21 cellular contexts compared by ENCODE assay signal in the genomic region with DNA sequence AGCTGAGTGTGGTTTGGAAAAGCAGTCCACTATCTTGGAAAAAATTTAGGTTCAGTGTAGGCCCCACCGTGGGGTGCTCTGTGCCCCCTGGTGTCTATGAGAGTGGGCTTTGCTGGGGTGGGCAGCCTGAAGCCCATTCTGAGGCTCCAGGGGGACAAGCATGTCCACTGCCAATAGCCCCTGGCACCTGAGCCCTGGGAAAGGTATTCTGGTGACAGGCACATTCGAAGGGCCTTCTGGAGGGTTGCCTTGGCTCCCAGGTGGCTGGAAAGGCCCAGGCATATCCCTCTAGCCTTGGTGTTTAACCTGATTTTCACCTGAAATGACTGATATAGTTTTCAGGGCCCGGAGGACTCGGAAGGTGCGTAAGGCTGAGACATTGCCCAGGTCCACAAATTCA. TPM values are rescaled to one million over a fixed set of nuclear protein-coding genes. Genes with fewer than 3 reads are reported as not detected.
DNase-seq lines count a peak whose midpoint lies in the region; ATAC-seq, FAIRE-seq and TF ChIP-seq lines count a peak whose summit lies in the region.
"Had no signal": no experiment of that assay in that cellular context is flagged by ENCODE, and none has a peak within 500 bp of the region (broad histone marks: within the 10 kb centered on the region; RNA-seq: fewer than 3 reads in every experiment).

No MANE protein-coding gene starts in this region.

- H3K4me3 ChIP-seq in right atrium auricular region = no peak overlapping the region
- H3K4me3 ChIP-seq: A549 had no signal

- H3K36me3 ChIP-seq in right atrium auricular region = peaks cover 13% of the 10 kb centered on the region

- FAIRE-seq in GM12892 (lab: Jason Lieb, UNC) = no peak
- FAIRE-seq in GM19239 (lab: Jason Lieb, UNC) = no peak
- FAIRE-seq: A549 had no signal

- no peak for TF ChIP-seq POLR2A in GM12892 (IDR thresholded peaks at IDR 0.05; ENCODE audit: low read depth, low read length)

- H3K4me1 ChIP-seq in right atrium auricular region = peaks cover 0 to 37% of the 10 kb centered on the region in 2 donors
- H3K4me1 ChIP-seq: A549 had no signal

- ATAC-seq in Right ventricle myocardium inferior = no peak
- ATAC-seq in sciatic nerve = no peak
- ATAC-seq in GM21737 (IDR thresholded peaks at IDR 0.05; ENCODE audit: unreplicated experiment) = no peak
- ATAC-seq: A549, HCT116 had no signal

- H3K27ac ChIP-seq in right atrium auricular region = peak overlapping the region; percentile 83 to 92
- H3K27ac ChIP-seq: 22Rv1, A549 had no signal

- TF ChIP-seq CTCF in right atrium auricular region (IDR thresholded peaks at IDR 0.05) = no peak

- H3K9me3 ChIP-seq in right atrium auricular region = no peaks in the 10 kb centered on the region
- H3K9me3 ChIP-seq: A549 had no signal

- intact Hi-C loops in Right ventricle myocardium inferior (cut with DNase I) = no loop called here
- intact Hi-C loops in sciatic nerve (cut with DNase I) = no loop called here

- H3K27me3 ChIP-seq in right atrium auricular region = no peaks in the 10 kb centered on the region

- peak; percentile 33 for DNase-seq in activated effector memory CD4-positive, alpha-beta T cell treated with anti-CD3 and anti-CD28 coated beads, Interleukin-2, amount 50 U/mL, for 16 hours
- DNase-seq in activated effector memory CD4-positive, alpha-beta T cell treated with Interleukin-2 at 50 U/mL for 16 hours = no peak
- DNase-seq in right atrium auricular region (ENCODE audit: low spot score) (no peak), Right ventricle myocardium inferior (ENCODE audit: missing footprints) (no peak), sciatic nerve (ENCODE audit: low spot score) (peak; percentile 21), GM12892 (ENCODE audit: insufficient read length) (no peak), GM19239 (ENCODE audit: insufficient read length, low spot score) (no peak)
- DNase-seq: AML-193; CD4-positive, alpha-beta memory T cell; DMS153; DMS79; GDM1; GOT3; H7; HFFc6 had no signal

RNA-seq across cellular contexts. Expression of a gene that starts 36.1 kb away (rescaled TPM):
- total RNA-seq in right atrium auricular region (100 to 1,000 TPM; 102 to 118 TPM), Right ventricle myocardium inferior (163 TPM), sciatic nerve (2.7 TPM)
- polyA plus RNA-seq in GM12892 (2012; ENCODE audit: missing spikeins) = not detected
- total RNA-seq: HT-29 had no signal
- polyA plus RNA-seq: CD14-positive monocyte; CD4-positive, alpha-beta memory T cell had no signal

Comparison
In these comparisons a context has a peak if more than half of its experiments do, and no peak if none do; other contexts are left out.
1. DNase-seq: peak in activated effector memory CD4-positive, alpha-beta T cell treated with anti-CD3 and anti-CD28 coated beads, Interleukin-2, amount 50 U/mL, for 16 hours (single experiment) and sciatic nerve (single experiment); none in activated effector memory CD4-positive, alpha-beta T cell treated with Interleukin-2 at 50 U/mL for 16 hours (single experiment), right atrium auricular region (single experiment), Right ventricle myocardium inferior (single experiment), GM12892 (single experiment) and GM19239 (single experiment).
2. RNA of a gene that starts 36.1 kb away (total RNA-seq): 163 TPM in Right ventricle myocardium inferior (single experiment) and 102 to 118 TPM in right atrium auricular region; 2.7 TPM in sciatic nerve (single experiment); every median in the first group is over 10 times any median in the second.